ENCODE assay signal across 1 cellular context in genomic region chr9:76479337-76479736, GRCh38.
TF ChIP-seq lines count a peak whose summit lies in the region.
"Not testable (repeated sequence)": the region's sequence is repeated elsewhere in the genome, so short reads cannot be mapped to it uniquely, and the experiment has no call there.

No MANE protein-coding gene starts in this region.

- H3K36me3 ChIP-seq in HEK293 (ENCODE audit: control insufficient read depth in 2 of 2, insufficient read depth in 1 of 2, low read length in 2 of 2): not testable (repeated sequence)

- not testable (repeated sequence) for H3K9me3 ChIP-seq in HEK293 (ENCODE audit: control insufficient read depth, insufficient read depth, low read depth, low read length)

- POLR2A ChIA-PET in HEK293 (lab: Yijun Ruan, JAX): not testable (repeated sequence)

- CTCF ChIA-PET in HEK293 (lab: Yijun Ruan, JAX): not testable (repeated sequence)

- TF ChIP-seq CTCF in HEK293 (tag by site-specific recombination; IDR thresholded peaks at IDR 0.05): not testable (repeated sequence)

- not testable (repeated sequence) for H3K27ac ChIP-seq in HEK293 (ENCODE audit: extremely low read depth, low read depth, low read length)

- not testable (repeated sequence) for H3K4me1 ChIP-seq in HEK293 (ENCODE audit: control insufficient read depth, insufficient read depth, low read length)

- H3K4me3 ChIP-seq in HEK293 (ENCODE audit: low read depth, low read length): not testable (repeated sequence)

TF ChIP-seq in HEK293, 187 proteins besides CTCF, POLR2A, EP300 and RAD21:
- TF ChIP-seq SCRT1 (tag by site-specific recombination; IDR thresholded peaks at IDR 0.05; ENCODE audit: borderline replicate concordance) (peak; percentile 48; the same call in 1 of the 2 replicates), SCRT2 (tag by site-specific recombination; IDR thresholded peaks at IDR 0.05) (peak; percentile 61), ZNF184 (tag by site-specific recombination; IDR thresholded peaks at IDR 0.05) (peak; percentile 93)
